In genomic region chr1:15115542-15116330, GRCh38 we compare ENCODE assay signal across 1 cellular context.
TF ChIP-seq lines count a peak whose summit lies in the region.

No MANE protein-coding gene starts in this region.

TF ChIP-seq in HEK293, 187 proteins besides CTCF, POLR2A, EP300 and RAD21 (continued from another document):
- TF ChIP-seq ZNF768 (tag by site-specific recombination; IDR thresholded peaks at IDR 0.05) (0 out of 2 replicates have a peak, but pooled peaks have one; percentile 44), SETDB1 (IDR thresholded peaks at IDR 0.05; ENCODE audit: insufficient read length, low read length) (no peak), ZNF692 (tag by site-specific recombination; IDR thresholded peaks at IDR 0.05) (no peak), ZNF132 (tag by site-specific recombination; IDR thresholded peaks at IDR 0.05; ENCODE audit: borderline replicate concordance) (no peak), SCRT2 (tag by site-specific recombination; IDR thresholded peaks at IDR 0.05) (0 out of 2 replicates have a peak, but pooled peaks have one; percentile 11), ZNF362 (tag by site-specific recombination; IDR thresholded peaks at IDR 0.05) (no peak)
